1 cellular context compared by ENCODE assay signal in the genomic region with DNA sequence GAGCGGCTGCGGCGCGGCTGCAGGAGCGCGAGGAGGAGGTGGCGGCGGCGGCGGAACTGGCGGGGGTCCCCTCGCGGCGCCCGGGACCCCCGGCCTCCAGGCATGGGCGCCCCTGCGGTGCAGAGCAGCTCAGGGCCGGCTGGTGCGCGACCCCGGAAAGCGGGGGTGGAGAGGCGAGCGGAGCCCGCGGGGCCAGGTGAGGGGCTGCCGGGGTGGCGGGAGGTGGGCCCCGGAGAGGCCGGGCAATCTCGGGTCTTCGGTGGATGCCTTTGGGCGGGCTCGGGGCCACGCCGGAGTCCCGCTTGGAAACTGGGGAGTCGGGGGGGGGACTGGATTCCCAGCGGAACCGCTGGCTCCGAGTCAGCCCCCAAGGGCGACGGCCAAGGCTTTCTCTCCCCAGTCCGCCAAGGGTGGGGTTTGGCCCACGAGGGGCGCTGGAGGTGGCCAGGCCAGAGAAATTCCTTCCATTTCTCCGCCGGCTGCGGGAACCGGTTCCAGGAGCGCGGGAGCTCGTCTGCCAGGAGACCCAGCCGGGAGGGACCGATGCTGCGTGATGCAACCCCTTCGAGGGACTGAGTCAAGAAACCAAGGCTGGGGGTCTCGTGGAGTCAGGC.
A peak's percentile ranks its signal among the peaks of the same experiment; 100 is the strongest.
TF ChIP-seq lines count a peak whose summit lies in the region.

No MANE protein-coding gene starts in this region.

TF ChIP-seq in HepG2, 621 proteins besides CTCF, POLR2A, EP300 and RAD21:
- TF ChIP-seq NCOA2 (CRISPR knock-in tag; IDR thresholded peaks at IDR 0.05) (no peak), PRMT3 (CRISPR knock-in tag; IDR thresholded peaks at IDR 0.05; ENCODE audit: borderline replicate concordance, low read depth) (no peak), ZNF614 (CRISPR knock-in tag; IDR thresholded peaks at IDR 0.05; ENCODE audit: borderline replicate concordance) (0 out of 2 replicates have a peak, but pooled peaks have one; percentile 30), DNMT1 (CRISPR knock-in tag; IDR thresholded peaks at IDR 0.05) (no peak), ZNF746 (CRISPR knock-in tag; IDR thresholded peaks at IDR 0.05) (no peak), ZNF589 (CRISPR knock-in tag; conservative IDR thresholded peaks at IDR 0.05) (no peak), KDM5A (IDR thresholded peaks at IDR 0.05; ENCODE audit: borderline replicate concordance, low read length) (no peak), TMF1 (CRISPR knock-in tag; IDR thresholded peaks at IDR 0.05; ENCODE audit: low read depth) (no peak), MAF1 (CRISPR knock-in tag; IDR thresholded peaks at IDR 0.05; ENCODE audit: borderline replicate concordance) (no peak), RBM39 (IDR thresholded peaks at IDR 0.05; ENCODE audit: low read depth, low read length, poor library complexity, severe bottlenecking) (peak; percentile 29), AGO1 (IDR thresholded peaks at IDR 0.05; ENCODE audit: low read depth, low read length, poor library complexity, severe bottlenecking) (peak; percentile 61), LCORL (IDR thresholded peaks at IDR 0.05) (no peak), LCORL (CRISPR knock-in tag; IDR thresholded peaks at IDR 0.05) (no peak), ZNF234 (CRISPR knock-in tag; conservative IDR thresholded peaks at IDR 0.05) (no peak), KDM6A (CRISPR knock-in tag; IDR thresholded peaks at IDR 0.05; ENCODE audit: low read depth) (no peak), CEBPB (IDR thresholded peaks at IDR 0.05; ENCODE audit: borderline replicate concordance, low read depth, low read length) (no peak), ZNF660 (CRISPR knock-in tag; IDR thresholded peaks at IDR 0.05; ENCODE audit: borderline replicate concordance, low read depth) (no peak), ZNF563 (CRISPR knock-in tag; IDR thresholded peaks at IDR 0.05) (0 out of 2 replicates have a peak, but pooled peaks have one; percentile 36), EZH2 (conservative IDR thresholded peaks at IDR 0.05; ENCODE audit: low read depth, low read length) (no peak), ZNF780A (CRISPR knock-in tag; IDR thresholded peaks at IDR 0.05) (no peak), MXD1 (CRISPR knock-in tag; IDR thresholded peaks at IDR 0.05) (0 out of 2 replicates have a peak, but pooled peaks have one; percentile 6), ATAD3A (CRISPR knock-in tag; IDR thresholded peaks at IDR 0.05) (no peak), PATZ1 (CRISPR knock-in tag; IDR thresholded peaks at IDR 0.05) (peak; percentile 51), FOXK2 (IDR thresholded peaks at IDR 0.05) (no peak), HIVEP1 (CRISPR knock-in tag; IDR thresholded peaks at IDR 0.05) (0 out of 2 replicates have a peak, but pooled peaks have one; percentile 44), RBFOX2 (IDR thresholded peaks at IDR 0.05; ENCODE audit: low read depth, low read length) (peak; percentile 41; the same call in 1 of the 2 replicates), ARNTL (CRISPR knock-in tag; IDR thresholded peaks at IDR 0.05) (no peak), REXO4 (CRISPR knock-in tag; IDR thresholded peaks at IDR 0.05; ENCODE audit: borderline replicate concordance) (no peak), HMG20B (CRISPR knock-in tag; conservative IDR thresholded peaks at IDR 0.05) (no peak), ZNF549 (CRISPR knock-in tag; IDR thresholded peaks at IDR 0.05) (no peak), PTBP1 (IDR thresholded peaks at IDR 0.05; ENCODE audit: low read depth, low read length, poor library complexity, severe bottlenecking) (no peak), NR2F2 (IDR thresholded peaks at IDR 0.05; ENCODE audit: borderline replicate concordance, low read depth) (no peak), RFX1 (IDR thresholded peaks at IDR 0.05) (no peak), CHCHD3 (CRISPR knock-in tag; IDR thresholded peaks at IDR 0.05) (no peak), FOXK1 (CRISPR knock-in tag; IDR thresholded peaks at IDR 0.05; ENCODE audit: borderline replicate concordance, low read depth) (no peak), SCMH1 (CRISPR knock-in tag; IDR thresholded peaks at IDR 0.05; ENCODE audit: borderline replicate concordance) (no peak), NKX3-1 (CRISPR knock-in tag; IDR thresholded peaks at IDR 0.05) (no peak), GATAD2A (CRISPR knock-in tag; IDR thresholded peaks at IDR 0.05) (no peak), PPARG (CRISPR knock-in tag; conservative IDR thresholded peaks at IDR 0.05) (no peak), ZNF350 (CRISPR knock-in tag; IDR thresholded peaks at IDR 0.05; ENCODE audit: borderline replicate concordance, low read depth) (no peak), ZFY (CRISPR knock-in tag; IDR thresholded peaks at IDR 0.05) (0 out of 2 replicates have a peak, but pooled peaks have one; percentile 5), SAP130 (CRISPR knock-in tag; IDR thresholded peaks at IDR 0.05; ENCODE audit: low read depth) (0 out of 2 replicates have a peak, but pooled peaks have one; percentile 30), ZNF282 (IDR thresholded peaks at IDR 0.05; ENCODE audit: partially characterized antibody) (no peak), ZBTB7B (CRISPR knock-in tag; IDR thresholded peaks at IDR 0.05) (0 out of 2 replicates have a peak, but pooled peaks have one; percentile 37), ZZZ3 (CRISPR knock-in tag; IDR thresholded peaks at IDR 0.05; ENCODE audit: borderline replicate concordance) (no peak), ZNF572 (CRISPR knock-in tag; IDR thresholded peaks at IDR 0.05) (no peak)
- TF ChIP-seq, protein P1, sequence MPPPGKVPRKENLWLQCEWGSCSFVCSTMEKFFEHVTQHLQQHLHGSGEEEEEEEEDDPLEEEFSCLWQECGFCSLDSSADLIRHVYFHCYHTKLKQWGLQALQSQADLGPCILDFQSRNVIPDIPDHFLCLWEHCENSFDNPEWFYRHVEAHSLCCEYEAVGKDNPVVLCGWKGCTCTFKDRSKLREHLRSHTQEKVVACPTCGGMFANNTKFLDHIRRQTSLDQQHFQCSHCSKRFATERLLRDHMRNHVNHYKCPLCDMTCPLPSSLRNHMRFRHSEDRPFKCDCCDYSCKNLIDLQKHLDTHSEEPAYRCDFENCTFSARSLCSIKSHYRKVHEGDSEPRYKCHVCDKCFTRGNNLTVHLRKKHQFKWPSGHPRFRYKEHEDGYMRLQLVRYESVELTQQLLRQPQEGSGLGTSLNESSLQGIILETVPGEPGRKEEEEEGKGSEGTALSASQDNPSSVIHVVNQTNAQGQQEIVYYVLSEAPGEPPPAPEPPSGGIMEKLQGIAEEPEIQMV (CRISPR knock-in tag; IDR thresholded peaks at IDR 0.05; ENCODE audit: low read depth), result no peak
